Comparison of ENCODE assay signal across 21 cellular contexts in the genomic region with DNA sequence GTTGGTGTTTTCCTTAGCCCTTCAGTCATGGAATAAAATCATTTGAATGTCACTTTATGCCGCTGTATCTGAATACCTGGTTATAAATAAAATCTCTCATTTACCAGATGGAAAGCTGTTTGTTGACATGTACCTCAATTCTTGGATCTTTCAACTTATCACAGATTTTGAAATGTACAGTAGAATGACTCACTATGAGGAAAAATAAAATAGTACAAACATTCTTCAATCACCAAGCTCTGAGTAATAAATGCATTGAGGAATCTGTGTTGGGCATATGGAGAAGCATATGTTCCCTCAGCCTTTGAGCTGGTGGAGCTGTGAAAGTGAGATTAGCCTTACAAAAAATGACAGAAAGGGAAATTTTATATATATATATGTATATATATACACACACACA.
"Had no signal": no experiment of that assay in that cellular context is flagged by ENCODE, and none has a peak within 500 bp of the region (broad histone marks: within the 10 kb centered on the region; RNA-seq: fewer than 3 reads in every experiment).

No MANE protein-coding gene starts in this region.

- H3K36me3 ChIP-seq: left lung had no signal

- ATAC-seq: activated CD4-positive, CD25-positive, alpha-beta regulatory T cell treated with anti-CD3 and anti-CD28 coated beads, Interleukin-2, amount 50 U/mL, for 24 hours; activated T-cell treated with anti-CD3 and anti-CD28 coated beads, Interleukin-2, amount 50 U/mL, for 4 hours; esophagus mucosa; left lung; stimulated activated naive B cell treated with anti-CD40 and anti-IgM and Interleukin-4, amounts not matched to agents 10 μg/mL and 1 μg/mL and 100 μg/mL, for 72 hours had no signal

- H3K9me3 ChIP-seq: left lung had no signal

- H3K4me1 ChIP-seq: left lung had no signal

- H3K27me3 ChIP-seq: left lung had no signal

- H3K4me3 ChIP-seq: left lung had no signal

- DNase-seq: activated CD4-positive, alpha-beta T cell treated with anti-CD3 and anti-CD28 coated beads, Interleukin-2, amount 50 U/mL, for 1 hour; activated CD8-positive, alpha-beta memory T cell treated with anti-CD3 and anti-CD28 coated beads, Interleukin-2, amount 50 U/mL, for 4 hours; activated naive CD4-positive, alpha-beta T cell treated with anti-CD3 and anti-CD28 coated beads for 36 hours; activated T-cell treated with anti-CD3 and anti-CD28 coated beads, Interleukin-2, amount 50 U/mL, for 4 hours; aorta; cerebellar nuclear complex; effector CD4-positive, alpha-beta T cell; glutamatergic neuron; hypothalamus; kidney; left lung; midbrain; nephron progenitor cell; nucleus accumbens; posterior cingulate gyrus; retina; stimulated activated naive B cell treated with anti-CD40 and anti-IgM and Interleukin-4, amounts not matched to agents 10 μg/mL and 1 μg/mL and 100 μg/mL, for 72 hours; T-helper 1 cell; T-helper 9 cell had no signal

- H3K27ac ChIP-seq: left lung had no signal
